1 cellular context compared by ENCODE assay signal in genomic region chr2:179524940-179525339, GRCh38.
TF ChIP-seq lines count a peak whose summit lies in the region.

No MANE protein-coding gene starts in this region.

TF ChIP-seq in GM23338, 12 proteins besides CTCF, POLR2A, EP300 and RAD21 (continued from another document):
- no peak for TF ChIP-seq ZNF462 (CRISPR knock-in tag; IDR thresholded peaks at IDR 0.05)
- TF ChIP-seq CREB1 (CRISPR knock-in tag; IDR thresholded peaks at IDR 0.05; ENCODE audit: low read depth), result no peak
- no peak for TF ChIP-seq EZH2 (IDR thresholded peaks at IDR 0.05; ENCODE audit: low read depth, unreplicated experiment)
- no peak for TF ChIP-seq JUNB (IDR thresholded peaks at IDR 0.05; ENCODE audit: unreplicated experiment)
- TF ChIP-seq STAT1 (IDR thresholded peaks at IDR 0.05; ENCODE audit: unreplicated experiment), result no peak
- no peak for TF ChIP-seq POLR2AphosphoS5 (IDR thresholded peaks at IDR 0.05; ENCODE audit: low read depth)
- TF ChIP-seq, protein P1, sequence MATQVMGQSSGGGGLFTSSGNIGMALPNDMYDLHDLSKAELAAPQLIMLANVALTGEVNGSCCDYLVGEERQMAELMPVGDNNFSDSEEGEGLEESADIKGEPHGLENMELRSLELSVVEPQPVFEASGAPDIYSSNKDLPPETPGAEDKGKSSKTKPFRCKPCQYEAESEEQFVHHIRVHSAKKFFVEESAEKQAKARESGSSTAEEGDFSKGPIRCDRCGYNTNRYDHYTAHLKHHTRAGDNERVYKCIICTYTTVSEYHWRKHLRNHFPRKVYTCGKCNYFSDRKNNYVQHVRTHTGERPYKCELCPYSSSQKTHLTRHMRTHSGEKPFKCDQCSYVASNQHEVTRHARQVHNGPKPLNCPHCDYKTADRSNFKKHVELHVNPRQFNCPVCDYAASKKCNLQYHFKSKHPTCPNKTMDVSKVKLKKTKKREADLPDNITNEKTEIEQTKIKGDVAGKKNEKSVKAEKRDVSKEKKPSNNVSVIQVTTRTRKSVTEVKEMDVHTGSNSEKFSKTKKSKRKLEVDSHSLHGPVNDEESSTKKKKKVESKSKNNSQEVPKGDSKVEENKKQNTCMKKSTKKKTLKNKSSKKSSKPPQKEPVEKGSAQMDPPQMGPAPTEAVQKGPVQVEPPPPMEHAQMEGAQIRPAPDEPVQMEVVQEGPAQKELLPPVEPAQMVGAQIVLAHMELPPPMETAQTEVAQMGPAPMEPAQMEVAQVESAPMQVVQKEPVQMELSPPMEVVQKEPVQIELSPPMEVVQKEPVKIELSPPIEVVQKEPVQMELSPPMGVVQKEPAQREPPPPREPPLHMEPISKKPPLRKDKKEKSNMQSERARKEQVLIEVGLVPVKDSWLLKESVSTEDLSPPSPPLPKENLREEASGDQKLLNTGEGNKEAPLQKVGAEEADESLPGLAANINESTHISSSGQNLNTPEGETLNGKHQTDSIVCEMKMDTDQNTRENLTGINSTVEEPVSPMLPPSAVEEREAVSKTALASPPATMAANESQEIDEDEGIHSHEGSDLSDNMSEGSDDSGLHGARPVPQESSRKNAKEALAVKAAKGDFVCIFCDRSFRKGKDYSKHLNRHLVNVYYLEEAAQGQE (IDR thresholded peaks at IDR 0.05; ENCODE audit: unreplicated experiment), result no peak
